In the genomic region with DNA sequence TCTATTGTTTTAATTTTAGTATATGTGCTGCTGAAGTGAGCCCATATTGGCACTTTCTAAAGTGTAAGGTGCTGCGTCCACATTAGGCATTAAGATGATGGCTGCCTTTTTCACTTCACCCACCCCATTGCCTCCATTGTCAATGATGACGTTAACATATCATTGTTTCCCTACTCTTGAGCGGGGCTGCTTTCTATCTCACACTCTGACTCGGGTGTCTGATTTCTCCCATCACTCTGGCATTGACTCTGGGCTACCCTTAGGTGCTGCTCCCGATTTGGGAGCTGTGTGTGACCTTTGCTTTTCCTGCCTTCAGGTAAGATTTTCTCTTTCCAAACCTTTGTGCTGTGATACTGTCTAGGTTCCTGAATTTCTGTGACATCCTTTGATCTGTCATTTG, we compare ENCODE assay signal across 2 cellular contexts.
TF ChIP-seq lines count a peak whose summit lies in the region.

No MANE protein-coding gene starts in this region.

TF ChIP-seq in GM23338, 12 proteins besides CTCF, POLR2A, EP300 and RAD21 (continued from another document):
- TF ChIP-seq, protein P1, sequence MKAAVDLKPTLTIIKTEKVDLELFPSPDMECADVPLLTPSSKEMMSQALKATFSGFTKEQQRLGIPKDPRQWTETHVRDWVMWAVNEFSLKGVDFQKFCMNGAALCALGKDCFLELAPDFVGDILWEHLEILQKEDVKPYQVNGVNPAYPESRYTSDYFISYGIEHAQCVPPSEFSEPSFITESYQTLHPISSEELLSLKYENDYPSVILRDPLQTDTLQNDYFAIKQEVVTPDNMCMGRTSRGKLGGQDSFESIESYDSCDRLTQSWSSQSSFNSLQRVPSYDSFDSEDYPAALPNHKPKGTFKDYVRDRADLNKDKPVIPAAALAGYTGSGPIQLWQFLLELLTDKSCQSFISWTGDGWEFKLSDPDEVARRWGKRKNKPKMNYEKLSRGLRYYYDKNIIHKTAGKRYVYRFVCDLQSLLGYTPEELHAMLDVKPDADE (IDR thresholded peaks at IDR 0.05) = no peak

TF ChIP-seq in WTC11, 78 proteins besides CTCF, POLR2A, EP300 and RAD21 (continued from another document):
- TF ChIP-seq HMGXB4 (CRISPR knock-in tag; IDR thresholded peaks at IDR 0.05) = no peak
- no peak for TF ChIP-seq ZNF317 (CRISPR knock-in tag; IDR thresholded peaks at IDR 0.05; ENCODE audit: borderline replicate concordance, low read depth)
- TF ChIP-seq NFYB (CRISPR knock-in tag; conservative IDR thresholded peaks at IDR 0.05; ENCODE audit: low read depth) = no peak
- no peak for TF ChIP-seq STAT6 (CRISPR knock-in tag; conservative IDR thresholded peaks at IDR 0.05; ENCODE audit: low read depth)
- TF ChIP-seq MXD4 (CRISPR knock-in tag; IDR thresholded peaks at IDR 0.05; ENCODE audit: borderline replicate concordance) = no peak
- TF ChIP-seq, protein P2, sequence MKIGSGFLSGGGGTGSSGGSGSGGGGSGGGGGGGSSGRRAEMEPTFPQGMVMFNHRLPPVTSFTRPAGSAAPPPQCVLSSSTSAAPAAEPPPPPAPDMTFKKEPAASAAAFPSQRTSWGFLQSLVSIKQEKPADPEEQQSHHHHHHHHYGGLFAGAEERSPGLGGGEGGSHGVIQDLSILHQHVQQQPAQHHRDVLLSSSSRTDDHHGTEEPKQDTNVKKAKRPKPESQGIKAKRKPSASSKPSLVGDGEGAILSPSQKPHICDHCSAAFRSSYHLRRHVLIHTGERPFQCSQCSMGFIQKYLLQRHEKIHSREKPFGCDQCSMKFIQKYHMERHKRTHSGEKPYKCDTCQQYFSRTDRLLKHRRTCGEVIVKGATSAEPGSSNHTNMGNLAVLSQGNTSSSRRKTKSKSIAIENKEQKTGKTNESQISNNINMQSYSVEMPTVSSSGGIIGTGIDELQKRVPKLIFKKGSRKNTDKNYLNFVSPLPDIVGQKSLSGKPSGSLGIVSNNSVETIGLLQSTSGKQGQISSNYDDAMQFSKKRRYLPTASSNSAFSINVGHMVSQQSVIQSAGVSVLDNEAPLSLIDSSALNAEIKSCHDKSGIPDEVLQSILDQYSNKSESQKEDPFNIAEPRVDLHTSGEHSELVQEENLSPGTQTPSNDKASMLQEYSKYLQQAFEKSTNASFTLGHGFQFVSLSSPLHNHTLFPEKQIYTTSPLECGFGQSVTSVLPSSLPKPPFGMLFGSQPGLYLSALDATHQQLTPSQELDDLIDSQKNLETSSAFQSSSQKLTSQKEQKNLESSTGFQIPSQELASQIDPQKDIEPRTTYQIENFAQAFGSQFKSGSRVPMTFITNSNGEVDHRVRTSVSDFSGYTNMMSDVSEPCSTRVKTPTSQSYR (CRISPR knock-in tag; IDR thresholded peaks at IDR 0.05) = no peak
- no peak for TF ChIP-seq TEAD1 (CRISPR knock-in tag; IDR thresholded peaks at IDR 0.05)
- TF ChIP-seq NR2C2 (CRISPR knock-in tag; IDR thresholded peaks at IDR 0.05) = no peak
- no peak for TF ChIP-seq SOX15 (CRISPR knock-in tag; IDR thresholded peaks at IDR 0.05)
- no peak for TF ChIP-seq ATF2 (CRISPR knock-in tag; IDR thresholded peaks at IDR 0.05; ENCODE audit: borderline replicate concordance, low read depth)
- TF ChIP-seq, protein P3, sequence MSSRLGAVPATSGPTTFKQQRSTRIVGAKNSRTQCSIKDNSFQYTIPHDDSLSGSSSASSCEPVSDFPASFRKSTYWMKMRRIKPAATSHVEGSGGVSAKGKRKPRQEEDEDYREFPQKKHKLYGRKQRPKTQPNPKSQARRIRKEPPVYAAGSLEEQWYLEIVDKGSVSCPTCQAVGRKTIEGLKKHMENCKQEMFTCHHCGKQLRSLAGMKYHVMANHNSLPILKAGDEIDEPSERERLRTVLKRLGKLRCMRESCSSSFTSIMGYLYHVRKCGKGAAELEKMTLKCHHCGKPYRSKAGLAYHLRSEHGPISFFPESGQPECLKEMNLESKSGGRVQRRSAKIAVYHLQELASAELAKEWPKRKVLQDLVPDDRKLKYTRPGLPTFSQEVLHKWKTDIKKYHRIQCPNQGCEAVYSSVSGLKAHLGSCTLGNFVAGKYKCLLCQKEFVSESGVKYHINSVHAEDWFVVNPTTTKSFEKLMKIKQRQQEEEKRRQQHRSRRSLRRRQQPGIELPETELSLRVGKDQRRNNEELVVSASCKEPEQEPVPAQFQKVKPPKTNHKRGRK (CRISPR knock-in tag; IDR thresholded peaks at IDR 0.05; ENCODE audit: borderline replicate concordance) = no peak
- TF ChIP-seq E2F5 (CRISPR knock-in tag; IDR thresholded peaks at IDR 0.05) = no peak
- no peak for TF ChIP-seq USF1 (CRISPR knock-in tag; IDR thresholded peaks at IDR 0.05)
- TF ChIP-seq ZNF121 (CRISPR knock-in tag; IDR thresholded peaks at IDR 0.05) = no peak
